In the genomic region with DNA sequence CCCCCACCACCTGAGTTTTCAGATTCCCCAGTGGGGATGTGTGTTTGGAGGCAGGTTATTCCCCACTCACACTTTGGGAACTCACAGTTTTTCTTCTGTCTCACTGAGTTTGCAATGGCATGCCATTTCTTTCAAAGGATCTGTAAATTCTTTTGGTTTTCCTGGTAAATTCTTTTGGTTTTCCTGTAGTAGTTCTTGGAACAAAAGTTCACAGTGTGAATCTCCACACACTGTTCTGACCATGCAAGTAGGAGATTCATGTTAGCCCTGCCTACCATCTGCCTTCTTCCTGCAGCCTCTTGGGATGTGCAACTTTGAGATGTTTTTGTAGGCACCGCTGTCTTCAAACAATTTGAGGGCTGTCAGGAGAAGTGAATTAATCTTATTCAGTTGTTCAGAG, we compare ENCODE assay signal across 12 cellular contexts.
"Had no signal": no experiment of that assay in that cellular context is flagged by ENCODE, and none has a peak within 500 bp of the region (broad histone marks: within the 10 kb centered on the region; RNA-seq: fewer than 3 reads in every experiment).

No MANE protein-coding gene starts in this region.

- ATAC-seq: gastrocnemius medialis; pancreas; stimulated activated naive B cell treated with anti-CD40 and anti-IgM and Interleukin-4, amounts not matched to agents 10 μg/mL and 1 μg/mL and 100 μg/mL, for 72 hours; T-helper 17 cell had no signal

- DNase-seq: activated B cell treated with CpG ODN at 0.5 μM for 24 hours; activated CD4-positive, alpha-beta T cell treated with anti-CD3 and anti-CD28 coated beads, Interleukin-2, amount 10 ng/mL, durations not matched to agents 24 days and 14 days; activated CD8-positive, alpha-beta memory T cell treated with anti-CD3 and anti-CD28 coated beads for 24 hours; activated naive CD4-positive, alpha-beta T cell treated with anti-CD3 and anti-CD28 coated beads, Interleukin-2, amount 10 ng/mL, durations not matched to agents 7 days and 5 days; gastrocnemius medialis; left ventricle myocardium inferior; pancreas; spleen; stimulated activated CD4-positive, alpha-beta T cell treated with anti-CD3 and anti-CD28 coated beads, Interleukin-1b, Interleukin-23, amount 100 ng/mL, for 48 hours; stimulated activated naive B cell treated with anti-CD40 and anti-IgM and Interleukin-4, amounts not matched to agents 10 μg/mL and 1 μg/mL and 100 μg/mL, for 72 hours; T-helper 17 cell had no signal

- H3K4me3 ChIP-seq: gastrocnemius medialis, left ventricle myocardium inferior, pancreas, spleen, tibial nerve had no signal
